ENCODE assay signal across 14 cellular contexts in the genomic region with DNA sequence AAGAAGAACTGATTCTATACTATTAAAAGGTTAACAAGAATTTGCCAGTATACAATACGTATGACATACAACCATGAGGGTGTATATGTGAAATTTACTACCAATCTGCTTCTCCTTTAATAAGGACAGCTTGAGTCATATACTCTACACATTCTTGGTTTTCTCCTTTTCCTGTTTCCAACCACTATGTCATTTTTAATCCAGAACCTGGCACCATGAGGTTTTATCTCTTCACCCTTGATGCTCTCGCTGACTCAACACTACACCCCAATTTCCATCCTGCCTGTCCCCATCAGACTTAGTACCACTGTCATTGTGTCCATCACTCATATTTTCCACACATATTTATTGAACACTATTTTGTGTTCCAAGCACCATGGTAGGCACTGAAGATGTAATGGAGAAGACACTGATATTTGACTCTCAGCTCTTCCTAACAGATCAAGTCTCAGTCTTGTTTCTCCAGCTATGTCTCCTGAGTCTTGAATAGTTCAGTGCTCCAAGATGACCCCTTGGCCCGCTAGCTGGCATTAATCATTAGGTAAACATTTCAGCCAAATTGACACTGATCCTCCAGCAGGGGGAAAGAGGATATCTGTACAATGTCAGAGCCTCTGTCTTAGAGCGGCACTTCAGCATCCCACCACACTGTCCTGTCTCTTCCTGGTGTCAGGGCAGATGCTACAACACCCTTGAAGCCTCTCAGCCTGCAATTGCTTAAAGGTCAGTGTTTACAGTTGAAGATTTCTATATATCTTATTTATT. TPM values are rescaled to one million over a fixed set of nuclear protein-coding genes. Genes with fewer than 3 reads are reported as not detected.
A peak's percentile ranks its signal among the peaks of the same experiment; 100 is the strongest.
DNase-seq lines count a peak whose midpoint lies in the region; ATAC-seq and TF ChIP-seq lines count a peak whose summit lies in the region.
"Had no signal": no experiment of that assay in that cellular context is flagged by ENCODE, and none has a peak within 500 bp of the region (broad histone marks: within the 10 kb centered on the region; RNA-seq: fewer than 3 reads in every experiment).

No MANE protein-coding gene starts in this region.

- peak; percentile 4 for TF ChIP-seq CTCF in astrocyte of the cerebellum (IDR thresholded peaks at IDR 0.05; ENCODE audit: low read depth, low read length, missing control alignments)

- DNase-seq in DMS53 (lab: John Stamatoyannopoulos, UW) (peak; percentile 54), DMS53 treated with DMSO at 0.1 percent for 48 hours (lab: John Stamatoyannopoulos, UW; ENCODE audit: unreplicated experiment) (no peak), LHCN-M2 (ENCODE audit: low read depth) (peak; percentile 74), astrocyte of the cerebellum (ENCODE audit: low read depth) (no peak), renal cortical epithelial cell (ENCODE audit: low read depth) (peak; percentile 31), amniotic stem cell (lab: John Stamatoyannopoulos, UW) (no peak), head of caudate nucleus (no peak)
- DNase-seq: DMS79 treated with DMSO at 0.1 percent for 48 hours, foreskin melanocyte, H9, NCI-H1105, upper lobe of right lung had no signal

- H3K4me3 ChIP-seq in astrocyte of the cerebellum (ENCODE audit: low read depth, low read length): no peak overlapping the region
- H3K4me3 ChIP-seq: prostate gland, upper lobe of right lung had no signal

- intact Hi-C loops in head of caudate nucleus (cut with DNase I): no loop called here

- no peak for ATAC-seq in HG03521 (IDR thresholded peaks at IDR 0.05; ENCODE audit: unreplicated experiment)
- ATAC-seq: upper lobe of right lung had no signal

- in situ Hi-C loops in astrocyte of the cerebellum (cut with HindIII; ENCODE audit: low sequenced_read_pairs): no loop called here

RNA-seq across cellular contexts. Expression of gene COL8A1, which starts 11.2 kb away (rescaled TPM):
- total RNA-seq in LHCN-M2 (2014; rRNA removed) (86.6 and 102 TPM in 2 replicates), renal cortical epithelial cell (123 and 241 TPM in 2 replicates)
- 363 TPM for polyA plus RNA-seq in LHCN-M2 (2012)

Comparison
In these comparisons a context has a peak if more than half of its experiments do, and no peak if none do; other contexts are left out.
1. DNase-seq: peak in DMS53 (single experiment), LHCN-M2 (single experiment) and renal cortical epithelial cell (single experiment); none in DMS53 treated with DMSO at 0.1 percent for 48 hours (single experiment), astrocyte of the cerebellum (single experiment), amniotic stem cell (single experiment) and head of caudate nucleus (0 of 42).